ENCODE assay signal across 1 cellular context in the genomic region with DNA sequence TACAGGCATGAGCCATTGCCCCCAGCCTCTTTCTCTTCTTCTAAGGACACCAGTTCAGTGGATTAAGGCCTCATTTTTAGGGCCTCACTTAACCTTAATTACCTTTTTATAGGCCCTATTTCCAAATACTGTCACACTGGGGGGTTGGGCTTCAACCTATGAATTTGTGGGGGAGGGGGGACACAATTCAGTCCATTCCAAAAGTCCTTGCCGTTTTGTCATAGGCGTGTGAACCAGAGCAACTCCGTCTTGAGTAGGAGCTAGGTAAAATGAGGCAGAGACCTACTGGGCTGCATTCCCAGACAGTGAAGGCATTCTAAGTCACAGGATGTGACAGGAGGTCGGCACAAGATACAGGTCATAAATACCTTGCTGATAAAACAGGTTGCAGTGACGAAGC.
A peak's percentile ranks its signal among the peaks of the same experiment; 100 is the strongest.
TF ChIP-seq lines count a peak whose summit lies in the region.

No MANE protein-coding gene starts in this region.

TF ChIP-seq in K562, 482 proteins besides CTCF, POLR2A, EP300 and RAD21 (continued from another document):
- TF ChIP-seq THRA (IDR thresholded peaks at IDR 0.05) (no peak), NR4A1 (CRISPR knock-in tag; IDR thresholded peaks at IDR 0.05) (no peak), NR4A1 (tag; IDR thresholded peaks at IDR 0.05) (peak; percentile 94)
